ENCODE assay signal across 1 cellular context in genomic region chr19:38427035-38427677, GRCh38.
TF ChIP-seq lines count a peak whose summit lies in the region.

No MANE protein-coding gene starts in this region.

TF ChIP-seq in K562, 482 proteins besides CTCF, POLR2A, EP300 and RAD21:
- TF ChIP-seq ZNF316 (IDR thresholded peaks at IDR 0.05), result peak; percentile 79
- TF ChIP-seq SMARCA4 (IDR thresholded peaks at IDR 0.05), result 0 out of 2 replicates have a peak, but pooled peaks have one; percentile 18
- TF ChIP-seq ZNF592 (IDR thresholded peaks at IDR 0.05), result 0 out of 2 replicates have a peak, but pooled peaks have one; percentile 23
- TF ChIP-seq L3MBTL2 (IDR thresholded peaks at IDR 0.05), result peak; percentile 28; the same call in 1 of the 2 replicates
- 0 out of 4 replicates have a peak, but pooled peaks of 1 of the 2 experiments have one; percentile 22 for TF ChIP-seq HDAC1 (IDR thresholded peaks at IDR 0.05)
- peak; percentile 22; the same call in 1 of the 2 replicates for TF ChIP-seq C11orf30 (IDR thresholded peaks at IDR 0.05; ENCODE audit: low read depth)
- 0 out of 2 replicates have a peak, but pooled peaks have one; percentile 59 for TF ChIP-seq THRAP3 (IDR thresholded peaks at IDR 0.05; ENCODE audit: borderline replicate concordance)
- TF ChIP-seq MLLT1 (IDR thresholded peaks at IDR 0.05), result 0 out of 4 replicates have a peak, but pooled peaks of 1 of the 2 experiments have one; percentile 33
- peak; percentile 37; the same call in 1 of the 2 replicates for TF ChIP-seq MAX (CRISPR knock-in tag; IDR thresholded peaks at IDR 0.05)
- TF ChIP-seq MGA (IDR thresholded peaks at IDR 0.05), result peak; percentile 40; the same call in 1 of the 2 replicates
